ENCODE assay signal across 16 cellular contexts in the genomic region with DNA sequence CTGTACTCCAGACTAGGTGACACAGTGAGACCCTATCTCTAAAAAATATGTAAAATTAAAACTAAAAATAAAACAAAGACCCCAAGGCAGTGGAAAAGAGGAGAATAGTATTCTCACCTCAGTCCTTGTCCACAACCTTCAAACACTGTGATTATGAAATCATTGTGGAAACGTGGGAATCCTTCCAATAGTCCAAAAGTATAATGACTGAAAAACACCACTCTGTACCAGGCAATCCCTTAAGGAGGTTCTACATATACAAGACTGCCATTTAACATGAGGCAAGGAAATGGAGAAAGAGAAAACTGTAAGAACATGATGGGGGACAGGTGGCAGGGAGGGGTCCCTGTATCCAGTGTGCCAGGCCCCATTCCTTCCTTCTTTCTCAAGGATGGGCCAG.
"Had no signal": no experiment of that assay in that cellular context is flagged by ENCODE, and none has a peak within 500 bp of the region (broad histone marks: within the 10 kb centered on the region; RNA-seq: fewer than 3 reads in every experiment).

No MANE protein-coding gene starts in this region.

- H3K36me3 ChIP-seq: neural progenitor cell, thoracic aorta had no signal

- H3K79me2 ChIP-seq: parathyroid adenoma had no signal

- H3K9me3 ChIP-seq: stomach, thoracic aorta had no signal

- ATAC-seq: activated CD4-positive, CD25-positive, alpha-beta regulatory T cell treated with anti-CD3 and anti-CD28 coated beads, Interleukin-2, amount 50 U/mL, for 24 hours; T-cell had no signal

- DNase-seq: activated naive CD8-positive, alpha-beta T cell treated with anti-CD3 and anti-CD28 coated beads for 36 hours; anterior cingulate cortex; dorsolateral prefrontal cortex; endodermal cell; hypothalamus; midbrain; naive B cell; stimulated activated CD4-positive, alpha-beta T cell treated with anti-CD3 and anti-CD28 coated beads, Interleukin-1b, Interleukin-23, amount 100 ng/mL, for 48 hours; stomach; T-cell; T-helper 9 cell had no signal

- H2AFZ ChIP-seq: neural progenitor cell, parathyroid adenoma had no signal

- H3K4me3 ChIP-seq: dorsolateral prefrontal cortex, neural progenitor cell, SK-N-MC, stomach, thoracic aorta had no signal

- H3K27ac ChIP-seq: neural progenitor cell, parathyroid adenoma, SK-N-MC, stomach had no signal

- H3K9ac ChIP-seq: neural progenitor cell, parathyroid adenoma had no signal

- H3K4me2 ChIP-seq: neural progenitor cell had no signal

- H3K4me1 ChIP-seq: neural progenitor cell had no signal

- H3K27me3 ChIP-seq: dorsolateral prefrontal cortex, neural progenitor cell, stomach had no signal
